ENCODE assay signal across 22 cellular contexts in genomic region chrX:136076942-136077341, GRCh38.
"Had no signal": no experiment of that assay in that cellular context is flagged by ENCODE, and none has a peak within 500 bp of the region (broad histone marks: within the 10 kb centered on the region; RNA-seq: fewer than 3 reads in every experiment).

No MANE protein-coding gene starts in this region.

- H3K27ac ChIP-seq: colonic mucosa, hepatocyte, neutrophil, right atrium auricular region, sigmoid colon, skin epidermis, suprapubic skin, thyroid gland had no signal

- H3K79me2 ChIP-seq: hepatocyte had no signal

- H3K4me2 ChIP-seq: hepatocyte had no signal

- H3K9me3 Mint-ChIP-seq: naive thymus-derived CD8-positive, alpha-beta T cell had no signal

- H3K36me3 ChIP-seq: colonic mucosa, neutrophil, right atrium auricular region, sigmoid colon, suprapubic skin, thyroid gland had no signal

- H3K27me3 ChIP-seq: colonic mucosa, hepatocyte, neutrophil, right atrium auricular region, sigmoid colon, suprapubic skin, thyroid gland had no signal

- ATAC-seq: mucosa of descending colon; naive thymus-derived CD8-positive, alpha-beta T cell had no signal

- H3K27ac Mint-ChIP-seq: naive thymus-derived CD8-positive, alpha-beta T cell; type B pancreatic cell had no signal

- DNase-seq: colonic mucosa; dermis blood vessel endothelial cell; erythroblast; foreskin melanocyte; head of caudate nucleus; kidney glomerular epithelial cell; mucosa of descending colon; naive thymus-derived CD8-positive, alpha-beta T cell; posterior cingulate gyrus; sigmoid colon; stimulated activated CD4-positive, alpha-beta T cell treated with anti-CD3 and anti-CD28 coated beads, Interleukin-2, amount 100 ng/mL, for 24 hours; stimulated activated naive CD4-positive, alpha-beta T cell; thyroid gland had no signal

- H3K4me3 ChIP-seq: colonic mucosa, hepatocyte, mucosa of descending colon, right atrium auricular region, sigmoid colon, skin epidermis, suprapubic skin, thyroid gland had no signal

- H3K4me3 Mint-ChIP-seq: naive thymus-derived CD8-positive, alpha-beta T cell; type B pancreatic cell had no signal

- H3K4me1 ChIP-seq: colonic mucosa, right atrium auricular region, sigmoid colon, suprapubic skin, thyroid gland had no signal

- H2AFZ ChIP-seq: hepatocyte had no signal

- FAIRE-seq: endothelial cell of umbilical vein, islet of Langerhans, urothelium cell line had no signal

- H3K9me3 ChIP-seq: colonic mucosa, mucosa of descending colon, neutrophil, right atrium auricular region, sigmoid colon, suprapubic skin, thyroid gland had no signal
